21 cellular contexts compared by ENCODE assay signal in genomic region chr3:10329495-10330015, GRCh38. TPM values are rescaled to one million over a fixed set of nuclear protein-coding genes. Genes with fewer than 3 reads are reported as not detected.
"Had no signal": no experiment of that assay in that cellular context is flagged by ENCODE, and none has a peak within 500 bp of the region (broad histone marks: within the 10 kb centered on the region; RNA-seq: fewer than 3 reads in every experiment).

No MANE protein-coding gene starts in this region.

- ATAC-seq: heart right ventricle; left lobe of liver; stimulated activated naive B cell treated with anti-CD40 and anti-IgM and Interleukin-4, amounts not matched to agents 10 μg/mL and 1 μg/mL and 100 μg/mL, for 72 hours; stimulated activated naive CD8-positive, alpha-beta T cell treated with anti-CD3 and anti-CD28 coated beads, Interleukin-15, amount 100 ng/mL, for 72 hours had no signal

- H3K79me2 ChIP-seq: parathyroid adenoma had no signal

- H3K4me3 ChIP-seq: colonic mucosa, heart right ventricle, sigmoid colon, skin epidermis, testis, transverse colon had no signal

- FAIRE-seq: islet of Langerhans had no signal

- H3K4me1 ChIP-seq: colonic mucosa, heart right ventricle, parathyroid adenoma, sigmoid colon, testis, transverse colon had no signal

- H3K27ac ChIP-seq: colonic mucosa, heart right ventricle, parathyroid adenoma, sigmoid colon, skin epidermis, testis, transverse colon had no signal

- H3K36me3 ChIP-seq: colonic mucosa, heart right ventricle, sigmoid colon, transverse colon had no signal

- H3K9me3 ChIP-seq: colonic mucosa, heart right ventricle, sigmoid colon, testis, transverse colon had no signal

- H3K27me3 ChIP-seq: colonic mucosa, testis had no signal

- H2AFZ ChIP-seq: parathyroid adenoma had no signal

- H3K9ac ChIP-seq: parathyroid adenoma had no signal

- DNase-seq: colonic mucosa; effector CD4-positive, alpha-beta T cell; foreskin melanocyte; heart right ventricle; hypothalamus; midbrain; occipital lobe; sigmoid colon; stimulated activated CD4-positive, alpha-beta T cell treated with anti-CD3 and anti-CD28 coated beads, Interleukin-2, amount 100 ng/mL, for 24 hours; stimulated activated CD4-positive, alpha-beta T cell treated with anti-CD3 and anti-CD28 coated beads, Interleukin-4, amount 100 ng/mL, for 4 hours; stimulated activated naive B cell treated with anti-CD40 and anti-IgM and Interleukin-4, amounts not matched to agents 10 μg/mL and 1 μg/mL and 100 μg/mL, for 72 hours; stimulated activated naive CD8-positive, alpha-beta T cell treated with anti-CD3 and anti-CD28 coated beads, Interleukin-15, amount 100 ng/mL, for 72 hours; testis; transverse colon had no signal

RNA-seq across cellular contexts. Expression of gene GHRL, which starts 36.8 kb away (rescaled TPM):
- total RNA-seq: glomerular endothelial cell, lower leg skin, occipital lobe, pulmonary artery endothelial cell had no signal
